Comparison of ENCODE assay signal across 9 cellular contexts in genomic region chr17:68182940-68183551, GRCh38.
A peak's percentile ranks its signal among the peaks of the same experiment; 100 is the strongest.
DNase-seq lines count a peak whose midpoint lies in the region; ATAC-seq, FAIRE-seq and TF ChIP-seq lines count a peak whose summit lies in the region.
"Had no signal": no experiment of that assay in that cellular context is flagged by ENCODE, and none has a peak within 500 bp of the region (broad histone marks: within the 10 kb centered on the region; RNA-seq: fewer than 3 reads in every experiment).

No MANE protein-coding gene starts in this region.

- H3K4me3 ChIP-seq in GM12875 (ENCODE audit: low read depth, low read length) = peak overlapping the region; percentile 17
- H3K4me3 ChIP-seq: SJSA1 had no signal

- intact Hi-C loops in left cardiac atrium (cut with DNase I) = no loop called here

- H3K4me1 Mint-ChIP-seq in activated CD8-positive, alpha-beta memory T cell treated with anti-CD3 and anti-CD28 coated beads, Interleukin-2, amount 10 ng/mL, durations not matched to agents 7 days and 5 days = peaks cover 62% of the 10 kb centered on the region
- H3K4me1 Mint-ChIP-seq in memory B cell = peaks cover 34% of the 10 kb centered on the region

- H3K4me3 Mint-ChIP-seq in activated CD8-positive, alpha-beta memory T cell treated with anti-CD3 and anti-CD28 coated beads, Interleukin-2, amount 10 ng/mL, durations not matched to agents 7 days and 5 days = peak overlapping the region; percentile 85
- peak overlapping the region; percentile 80 for H3K4me3 Mint-ChIP-seq in memory B cell

- peaks cover 2% of the 10 kb centered on the region for H3K9me3 Mint-ChIP-seq in activated CD8-positive, alpha-beta memory T cell treated with anti-CD3 and anti-CD28 coated beads, Interleukin-2, amount 10 ng/mL, durations not matched to agents 7 days and 5 days (ENCODE audit: low read depth)
- no peaks in the 10 kb centered on the region for H3K9me3 Mint-ChIP-seq in memory B cell

- TF ChIP-seq CTCF in GM12875 (IDR thresholded peaks at IDR 0.05; ENCODE audit: borderline replicate concordance, insufficient read depth, low read depth, low read length) = no peak

- H3K27ac Mint-ChIP-seq in activated CD8-positive, alpha-beta memory T cell treated with anti-CD3 and anti-CD28 coated beads, Interleukin-2, amount 10 ng/mL, durations not matched to agents 7 days and 5 days = peak overlapping the region; percentile 92
- H3K27ac Mint-ChIP-seq in memory B cell = peak overlapping the region; percentile 83

- CTCF ChIA-PET in activated CD8-positive, alpha-beta memory T cell treated with anti-CD3 and anti-CD28 coated beads, Interleukin-2, amount 10 ng/mL, durations not matched to agents 7 days and 5 days (lab: Charles Lee) = interaction anchor here (0.6 to 13.9 kb wide), 10 partner anchors 10 to 276 kb away, joined by 3 to 278 read pairs (median 4); partner anchors contain the start of genes AMZ2, ARSG, SLC16A6 and WIPI1

- H3K36me3 Mint-ChIP-seq in activated CD8-positive, alpha-beta memory T cell treated with anti-CD3 and anti-CD28 coated beads, Interleukin-2, amount 10 ng/mL, durations not matched to agents 7 days and 5 days = peaks cover 14% of the 10 kb centered on the region
- H3K36me3 Mint-ChIP-seq in memory B cell = peaks cover 3% of the 10 kb centered on the region

- no peak for FAIRE-seq in urothelium cell line (lab: Jason Lieb, UNC)

- ATAC-seq in HG03159 (IDR thresholded peaks at IDR 0.05; ENCODE audit: unreplicated experiment) (peak; percentile 33), memory B cell (ENCODE audit: low read depth) (peak; percentile 59), HG02970 (IDR thresholded peaks at IDR 0.05; ENCODE audit: low FRiP score, unreplicated experiment) (no peak), left cardiac atrium (no peak)
- ATAC-seq in activated CD8-positive, alpha-beta memory T cell treated with anti-CD3 and anti-CD28 coated beads, Interleukin-2, amount 10 ng/mL, durations not matched to agents 7 days and 5 days = peak; percentile 71

- H3K27me3 Mint-ChIP-seq in activated CD8-positive, alpha-beta memory T cell treated with anti-CD3 and anti-CD28 coated beads, Interleukin-2, amount 10 ng/mL, durations not matched to agents 7 days and 5 days = no peaks in the 10 kb centered on the region
- no peaks in the 10 kb centered on the region for H3K27me3 Mint-ChIP-seq in memory B cell

- peak; percentile 86 for DNase-seq in activated CD8-positive, alpha-beta memory T cell treated with anti-CD3 and anti-CD28 coated beads, Interleukin-2, amount 10 ng/mL, durations not matched to agents 7 days and 5 days
- DNase-seq in memory B cell (ENCODE audit: low spot score in 2 of 2) (peak; percentile 43 to 44), left cardiac atrium (no peak), DMS79 (lab: John Stamatoyannopoulos, UW) (no peak), urothelium cell line (ENCODE audit: low spot score) (no peak)

Comparison
In these comparisons a context has a peak if more than half of its experiments do, and no peak if none do; other contexts are left out.
1. ATAC-seq: peak in HG03159 (single experiment), activated CD8-positive, alpha-beta memory T cell treated with anti-CD3 and anti-CD28 coated beads, Interleukin-2, amount 10 ng/mL, durations not matched to agents 7 days and 5 days (single experiment) and memory B cell (single experiment); none in HG02970 (single experiment) and left cardiac atrium (0 of 2).
2. DNase-seq: peak in activated CD8-positive, alpha-beta memory T cell treated with anti-CD3 and anti-CD28 coated beads, Interleukin-2, amount 10 ng/mL, durations not matched to agents 7 days and 5 days (single experiment) and memory B cell (2 of 2); none in left cardiac atrium (single experiment), DMS79 (single experiment) and urothelium cell line (single experiment).